17 cellular contexts compared by ENCODE assay signal in the genomic region with DNA sequence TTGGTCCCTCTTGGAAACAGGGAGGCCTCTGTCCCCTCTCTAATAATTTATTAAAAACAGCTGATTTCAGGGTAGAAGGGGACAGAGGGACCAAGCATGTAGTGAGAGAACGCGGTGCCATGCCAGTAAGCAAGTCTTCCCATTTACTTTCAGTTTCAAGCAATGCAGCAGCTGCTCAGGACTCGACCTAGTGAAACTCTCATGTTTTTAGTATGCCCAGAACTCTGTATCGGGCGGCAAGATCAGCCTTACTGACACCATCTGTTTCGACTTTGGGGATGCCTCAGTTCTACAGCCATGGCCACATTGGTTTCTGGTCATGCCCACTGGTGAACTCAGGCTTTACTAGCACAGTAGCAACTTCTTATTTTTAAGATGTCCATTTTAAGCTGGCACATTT.
"Had no signal": no experiment of that assay in that cellular context is flagged by ENCODE, and none has a peak within 500 bp of the region (broad histone marks: within the 10 kb centered on the region; RNA-seq: fewer than 3 reads in every experiment).

No MANE protein-coding gene starts in this region.

- H3K4me3 Mint-ChIP-seq: activated B cell treated with CpG ODN at 0.5 μM for 24 hours; activated CD4-positive, alpha-beta T cell treated with anti-CD3 and anti-CD28 coated beads, Interleukin-2, amount 10 ng/mL, durations not matched to agents 24 days and 14 days; activated naive CD4-positive, alpha-beta T cell treated with anti-CD3 and anti-CD28 coated beads, Interleukin-2, amount 10 ng/mL, durations not matched to agents 7 days and 5 days; activated T-helper 17 cell treated with anti-CD3 and anti-CD28 coated beads, Interleukin-2, amount 50 U/mL, for 72 hours had no signal

- H3K36me3 ChIP-seq: gastrocnemius medialis, left lung, thoracic aorta had no signal

- H3K27ac Mint-ChIP-seq: activated B cell treated with CpG ODN at 0.5 μM for 24 hours; activated CD4-positive, alpha-beta T cell treated with anti-CD3 and anti-CD28 coated beads, Interleukin-2, amount 10 ng/mL, durations not matched to agents 24 days and 14 days; activated naive CD4-positive, alpha-beta T cell treated with anti-CD3 and anti-CD28 coated beads, Interleukin-2, amount 10 ng/mL, durations not matched to agents 7 days and 5 days; activated T-helper 17 cell treated with anti-CD3 and anti-CD28 coated beads, Interleukin-2, amount 50 U/mL, for 72 hours had no signal

- FAIRE-seq: keratinocyte, TTC549 had no signal

- H3K27me3 Mint-ChIP-seq: activated B cell treated with CpG ODN at 0.5 μM for 24 hours; activated CD4-positive, alpha-beta T cell treated with anti-CD3 and anti-CD28 coated beads, Interleukin-2, amount 10 ng/mL, durations not matched to agents 24 days and 14 days; activated naive CD4-positive, alpha-beta T cell treated with anti-CD3 and anti-CD28 coated beads, Interleukin-2, amount 10 ng/mL, durations not matched to agents 7 days and 5 days; activated T-helper 17 cell treated with anti-CD3 and anti-CD28 coated beads, Interleukin-2, amount 50 U/mL, for 72 hours had no signal

- H3K27ac ChIP-seq: epithelial cell of prostate, gastrocnemius medialis, left lung, stomach, thoracic aorta had no signal

- ATAC-seq: activated T-helper 17 cell treated with anti-CD3 and anti-CD28 coated beads, Interleukin-2, amount 50 U/mL, for 72 hours; gastrocnemius medialis; left lung had no signal

- H3K4me3 ChIP-seq: gastrocnemius medialis, left lung, stomach, thoracic aorta had no signal

- H3K4me1 ChIP-seq: gastrocnemius medialis, left lung had no signal

- H3K9me3 ChIP-seq: gastrocnemius medialis, thoracic aorta had no signal

- H3K27me3 ChIP-seq: gastrocnemius medialis had no signal

- H3K4me1 Mint-ChIP-seq: activated CD4-positive, alpha-beta T cell treated with anti-CD3 and anti-CD28 coated beads, Interleukin-2, amount 10 ng/mL, durations not matched to agents 24 days and 14 days; activated T-helper 17 cell treated with anti-CD3 and anti-CD28 coated beads, Interleukin-2, amount 50 U/mL, for 72 hours had no signal

- DNase-seq: activated B cell treated with CpG ODN at 0.5 μM for 24 hours; activated CD4-positive, alpha-beta T cell treated with anti-CD3 and anti-CD28 coated beads, Interleukin-2, amount 10 ng/mL, durations not matched to agents 24 days and 14 days; activated CD8-positive, alpha-beta memory T cell treated with anti-CD3 and anti-CD28 coated beads for 24 hours; activated naive CD4-positive, alpha-beta T cell treated with anti-CD3 and anti-CD28 coated beads, Interleukin-2, amount 10 ng/mL, durations not matched to agents 7 days and 5 days; caudate nucleus; cortex of kidney; effector memory CD4-positive, alpha-beta T cell; gastrocnemius medialis; left lung; stimulated activated CD4-positive, alpha-beta T cell treated with anti-CD3 and anti-CD28 coated beads, Interleukin-15, amount 100 ng/mL, for 24 hours; stimulated activated CD4-positive, alpha-beta T cell treated with anti-CD3 and anti-CD28 coated beads, Interleukin-4, amount 100 ng/mL, for 24 hours; stomach had no signal
